In the genomic region with DNA sequence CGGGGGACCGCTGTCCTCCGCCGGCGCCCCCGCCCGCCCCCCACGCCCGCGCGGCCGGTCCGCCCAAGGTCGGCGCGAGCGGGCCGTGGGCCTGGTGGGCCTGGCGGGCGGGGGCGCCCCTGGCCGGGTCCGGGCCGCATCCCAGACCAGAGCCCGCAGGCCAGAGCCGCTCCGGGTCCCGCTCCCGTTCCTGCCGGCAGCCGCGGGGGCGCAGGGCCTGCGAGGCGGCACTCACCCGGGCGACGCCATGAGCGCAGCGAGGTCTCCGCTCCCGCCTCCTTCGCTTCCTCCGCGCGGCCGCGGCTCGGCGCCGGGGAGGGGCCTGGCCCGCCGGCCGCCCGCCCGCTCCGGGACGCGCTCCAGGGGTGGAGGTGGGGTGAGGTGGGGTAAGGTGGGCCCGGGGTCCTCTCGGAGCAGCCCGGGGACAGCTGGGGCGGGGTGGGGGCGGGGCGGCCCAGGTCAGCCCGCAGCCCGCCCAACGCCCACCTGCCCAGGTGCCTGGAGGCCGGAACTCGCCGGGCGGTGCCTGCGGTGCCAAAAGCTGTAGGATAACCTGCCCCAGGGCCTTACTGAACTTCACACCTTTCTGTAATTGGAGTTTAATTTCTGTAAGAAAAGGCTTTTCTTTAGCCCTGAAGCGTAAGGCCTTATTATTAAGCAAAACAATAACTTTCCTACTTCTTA, we compare ENCODE assay signal across 8 cellular contexts. TPM values are rescaled to one million over a fixed set of nuclear protein-coding genes. Genes with fewer than 3 reads are reported as not detected.
DNase-seq lines count a peak whose midpoint lies in the region; ATAC-seq and TF ChIP-seq lines count a peak whose summit lies in the region.

A gene with protein sequence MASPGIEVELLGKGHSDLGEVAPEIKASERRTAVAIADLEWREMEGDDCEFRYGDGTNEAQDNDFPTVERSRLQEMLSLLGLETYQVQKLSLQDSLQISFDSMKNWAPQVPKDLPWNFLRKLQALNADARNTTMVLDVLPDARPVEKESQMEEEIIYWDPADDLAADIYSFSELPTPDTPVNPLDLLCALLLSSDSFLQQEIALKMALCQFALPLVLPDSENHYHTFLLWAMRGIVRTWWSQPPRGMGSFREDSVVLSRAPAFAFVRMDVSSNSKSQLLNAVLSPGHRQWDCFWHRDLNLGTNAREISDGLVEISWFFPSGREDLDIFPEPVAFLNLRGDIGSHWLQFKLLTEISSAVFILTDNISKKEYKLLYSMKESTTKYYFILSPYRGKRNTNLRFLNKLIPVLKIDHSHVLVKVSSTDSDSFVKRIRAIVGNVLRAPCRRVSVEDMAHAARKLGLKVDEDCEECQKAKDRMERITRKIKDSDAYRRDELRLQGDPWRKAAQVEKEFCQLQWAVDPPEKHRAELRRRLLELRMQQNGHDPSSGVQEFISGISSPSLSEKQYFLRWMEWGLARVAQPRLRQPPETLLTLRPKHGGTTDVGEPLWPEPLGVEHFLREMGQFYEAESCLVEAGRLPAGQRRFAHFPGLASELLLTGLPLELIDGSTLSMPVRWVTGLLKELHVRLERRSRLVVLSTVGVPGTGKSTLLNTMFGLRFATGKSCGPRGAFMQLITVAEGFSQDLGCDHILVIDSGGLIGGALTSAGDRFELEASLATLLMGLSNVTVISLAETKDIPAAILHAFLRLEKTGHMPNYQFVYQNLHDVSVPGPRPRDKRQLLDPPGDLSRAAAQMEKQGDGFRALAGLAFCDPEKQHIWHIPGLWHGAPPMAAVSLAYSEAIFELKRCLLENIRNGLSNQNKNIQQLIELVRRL (minus strand): TSS at position 270 of the 684 bp plus-strand sequence. CDS start 21 bp downstream, at position 249.

- BruUV-seq in PC-9 (replicated peaks; lab: Mats Ljungman, UMichigan) = no TSS peak

- H4K20me1 ChIP-seq in PC-9 (ENCODE audit: insufficient read depth) (peaks cover 21% of the 10 kb centered on the region), neural progenitor cell (ENCODE audit: low read depth) (peaks cover 8% of the 10 kb centered on the region)

- ATAC-seq in GM18909 (IDR thresholded peaks at IDR 0.05; ENCODE audit: poor library complexity, unreplicated experiment) = peak; percentile 77
- ATAC-seq in HG03159 (IDR thresholded peaks at IDR 0.05; ENCODE audit: unreplicated experiment) = peak; percentile 67

- H3K36me3 Mint-ChIP-seq in neural progenitor cell = no peaks in the 10 kb centered on the region

- H3K4me1 Mint-ChIP-seq in neural progenitor cell = peaks cover 8% of the 10 kb centered on the region

- H3K4me2 ChIP-seq in PC-9 (peak within 1 kb of the TSS; percentile 92), neural progenitor cell (peak within 1 kb of the TSS; percentile 94)

- H3K9me2 ChIP-seq in PC-9 (ENCODE audit: insufficient read depth) = no peaks in the 10 kb centered on the region

- no peaks in the 10 kb centered on the region for H3K27me3 Mint-ChIP-seq in neural progenitor cell (ENCODE audit: insufficient read depth, low read depth)

- H3K27me3 ChIP-seq in PC-9 (ENCODE audit: insufficient read depth, low read depth) (no peaks in the 10 kb centered on the region), neural progenitor cell (peaks cover 29% of the 10 kb centered on the region)

- H3K4me1 ChIP-seq in PC-9 (replicated peaks; ENCODE audit: insufficient read depth) (peaks cover 40% of the 10 kb centered on the region), neural progenitor cell (peaks cover 7% of the 10 kb centered on the region)

- CTCF ChIA-PET in PC-9 (lab: Charles Lee) = interaction anchor here (1.1 kb wide), 1 partner anchor 323 kb away, joined by 3 read pairs; the partner anchor contains the start of gene STK17A

- H3K9me3 ChIP-seq in PC-9 (ENCODE audit: insufficient read depth, low read depth) (no peaks in the 10 kb centered on the region), neural progenitor cell (ENCODE audit: low read depth) (no peaks in the 10 kb centered on the region)

- peak; percentile 36 for DNase-seq in AG10803 (ENCODE audit: low read depth)
- DNase-seq in PC-9 = peak; percentile 56 to 64
- peak; percentile 84 for DNase-seq in activated effector memory CD4-positive, alpha-beta T cell treated with anti-CD3 and anti-CD28 coated beads, Interleukin-2, amount 50 U/mL, for 16 hours
- DNase-seq in foreskin fibroblast = peak in 1 of 2 donors; percentile 75
- DNase-seq in neural progenitor cell (ENCODE audit: low spot score) = peak; percentile 79

- H2AFZ ChIP-seq in PC-9 (peak within 1 kb of the TSS; percentile 80), neural progenitor cell (replicated peaks) (peak within 1 kb of the TSS; percentile 83)

- 0 out of 2 replicates have a peak, but pooled peaks cover 7% of the 10 kb centered on the region for H3K36me3 ChIP-seq in PC-9 (ENCODE audit: low read depth)
- H3K36me3 ChIP-seq in neural progenitor cell = no peaks in the 10 kb centered on the region

- POLR2A ChIA-PET in PC-9 (lab: Charles Lee; ENCODE audit: unreplicated experiment) = interaction anchor here (0.7 kb wide), 1 partner anchor 20 kb away, joined by 3 read pairs; the partner anchor contains the start of gene UBE2D4

- H3K27ac ChIP-seq in PC-9 = peak within 1 kb of the TSS; percentile 77
- H3K27ac ChIP-seq in neural progenitor cell = no peak within 1 kb of the TSS
- peak within 1 kb of the TSS; percentile 7 for H3K27ac ChIP-seq in temporal lobe (ENCODE audit: low read depth, low read length)

- no peak within 1 kb of the TSS for H3K9ac ChIP-seq in neural progenitor cell

- H3K9me3 Mint-ChIP-seq in neural progenitor cell = no peaks in the 10 kb centered on the region

- no peak for TF ChIP-seq CTCF in AG10803 (conservative IDR thresholded peaks at IDR 0.05; ENCODE audit: low read length)
- TF ChIP-seq CTCF in PC-9 (conservative IDR thresholded peaks at IDR 0.05) = no peak
- no peak for TF ChIP-seq CTCF in foreskin fibroblast (IDR thresholded peaks at IDR 0.05; ENCODE audit: low read depth, low read length)
- TF ChIP-seq CTCF in neural progenitor cell (IDR thresholded peaks at IDR 0.05) = no peak

- H3K79me2 ChIP-seq in PC-9 (ENCODE audit: low read depth) (peaks cover 54% of the 10 kb centered on the region), neural progenitor cell (ENCODE audit: low read depth) (peaks cover 8% of the 10 kb centered on the region)

- peak within 1 kb of the TSS; percentile 99 for H3K27ac Mint-ChIP-seq in neural progenitor cell

- H3F3A ChIP-seq in PC-9 (ENCODE audit: insufficient read depth, low read depth) = peaks cover 32% of the 10 kb centered on the region
- H3F3A ChIP-seq in neural progenitor cell (ENCODE audit: low read depth) = peaks cover 13% of the 10 kb centered on the region

- H3K4me3 ChIP-seq in AG10803 (ENCODE audit: low read length) (peak within 1 kb of the TSS; percentile 82), PC-9 (peak within 1 kb of the TSS; percentile 88), foreskin fibroblast (ENCODE audit: low read depth in 1 of 2, low read length in 2 of 2) (peak within 1 kb of the TSS; percentile 84 to 86), neural progenitor cell (peak within 1 kb of the TSS; percentile 76)

- intact Hi-C loops in PC-9 (cut with micrococcal nuclease; ENCODE audit: unreplicated experiment) = no loop called here

- H3K4me3 Mint-ChIP-seq in neural progenitor cell = peak within 1 kb of the TSS; percentile 98

RNA-seq across cellular contexts. Expression of the gene that starts here (rescaled TPM):
- 45.7 and 49.5 TPM in 2 replicates for total RNA-seq in PC-9 (2021)
- 9.2 TPM in 2 replicates for total RNA-seq in neural progenitor cell (ENCODE audit: low replicate concordance)
- total RNA-seq in temporal lobe = 29.0 TPM
